12 cellular contexts compared by ENCODE assay signal in genomic region chr15:49242820-49243219, GRCh38.
DNase-seq lines count a peak whose midpoint lies in the region; ATAC-seq and TF ChIP-seq lines count a peak whose summit lies in the region.
"Had no signal": no experiment of that assay in that cellular context is flagged by ENCODE, and none has a peak within 500 bp of the region (broad histone marks: within the 10 kb centered on the region; RNA-seq: fewer than 3 reads in every experiment).

No MANE protein-coding gene starts in this region.

- TF ChIP-seq CTCF in right atrium auricular region (IDR thresholded peaks at IDR 0.05) (no peak), testis (IDR thresholded peaks at IDR 0.05) (no peak), PC-3 (conservative IDR thresholded peaks at IDR 0.05; ENCODE audit: low read depth, low read length) (no peak)

- no peaks in the 10 kb centered on the region for H4K20me1 ChIP-seq in PC-3 (ENCODE audit: low read length)

- H3K9ac ChIP-seq in adipocyte (ENCODE audit: low read length) = peak overlapping the region; percentile 66
- no peak overlapping the region for H3K9ac ChIP-seq in PC-3 (ENCODE audit: low read length)

- 46 to 71% methylated on average over 2 of the region's 2 CpGs for WGBS in testis, 2 donors

- H3K4me3 ChIP-seq in right atrium auricular region = no peak overlapping the region
- peak overlapping the region; percentile 20 for H3K4me3 ChIP-seq in adipocyte (ENCODE audit: low read length)
- H3K4me3 ChIP-seq in testis = no peak overlapping the region
- H3K4me3 ChIP-seq in PC-3 (ENCODE audit: low read length) = no peak overlapping the region
- H3K4me3 ChIP-seq: tibial artery had no signal

- H3K36me3 ChIP-seq in right atrium auricular region (no peaks in the 10 kb centered on the region), adipocyte (ENCODE audit: control insufficient read depth, insufficient read depth, low read length, severe bottlenecking) (peaks cover 6% of the 10 kb centered on the region), testis (ENCODE audit: low read depth, missing control alignments) (no peaks in the 10 kb centered on the region), PC-3 (ENCODE audit: low read depth, low read length) (no peaks in the 10 kb centered on the region; the same call in 1 of the 2 replicates)

- no peak overlapping the region for H3K27ac ChIP-seq in right atrium auricular region
- no peak overlapping the region for H3K27ac ChIP-seq in testis
- no peak overlapping the region for H3K27ac ChIP-seq in PC-3 (ENCODE audit: low read length)
- H3K27ac ChIP-seq: tibial artery had no signal

- ATAC-seq in Right ventricle myocardium superior (ENCODE audit: poor library complexity) = peak; percentile 34
- no peak for ATAC-seq in PC-3
- no peak for ATAC-seq in HG03469 (IDR thresholded peaks at IDR 0.05; ENCODE audit: unreplicated experiment)

- H3K4me1 ChIP-seq in right atrium auricular region (peaks cover 0 to 11% of the 10 kb centered on the region in 2 donors), adipocyte (ENCODE audit: control insufficient read depth, insufficient read depth, low read length) (peaks cover 58% of the 10 kb centered on the region), testis (no peaks in the 10 kb centered on the region), PC-3 (ENCODE audit: insufficient read depth, low read length) (no peaks in the 10 kb centered on the region)

- intact Hi-C loops in Right ventricle myocardium superior (cut with DNase I) (no loop called here), testis (cut with DNase I; ENCODE audit: low total_unique reads) (no loop called here), PC-3 (cut with micrococcal nuclease) (no loop called here)

- H3K9me2 ChIP-seq in PC-3 (replicated peaks; ENCODE audit: low read length) = no peaks in the 10 kb centered on the region

- no peak for TF ChIP-seq POLR2A in testis (IDR thresholded peaks at IDR 0.05)

- no peak overlapping the region for H2AFZ ChIP-seq in PC-3 (ENCODE audit: low read length)

- no TSS peak for BruUV-seq in PC-3 (replicated peaks; lab: Mats Ljungman, UMichigan)

- POLR2A ChIA-PET in PC-3 (lab: Charles Lee; ENCODE audit: unreplicated experiment) = no interaction called here

- H3K4me2 ChIP-seq in PC-3 (ENCODE audit: low read length) = no peak overlapping the region

- no peaks in the 10 kb centered on the region for H3K79me2 ChIP-seq in PC-3 (ENCODE audit: low read length)

- no peak for DNase-seq in Right ventricle myocardium superior
- no peak for DNase-seq in right atrium auricular region (ENCODE audit: low spot score)
- peak; percentile 66 for DNase-seq in adipocyte (ENCODE audit: low read depth)
- peak; percentile 5 for DNase-seq in globus pallidus (ENCODE audit: low spot score)
- DNase-seq in testis = peak; percentile 25
- DNase-seq in PC-3 = no peak
- DNase-seq in GM19238 (ENCODE audit: insufficient read length, low spot score) = no peak
- DNase-seq: activated CD4-positive, alpha-beta memory T cell treated with anti-CD3 and anti-CD28 coated beads, Interleukin-2, amount 10 ng/mL, durations not matched to agents 7 days and 5 days; activated naive CD4-positive, alpha-beta T cell treated with Interleukin-2 at 50 U/mL for 16 hours; NCI-H187; tibial artery had no signal

- H3K9me3 ChIP-seq in right atrium auricular region = no peaks in the 10 kb centered on the region
- H3K9me3 ChIP-seq in adipocyte (ENCODE audit: control insufficient read depth, low read length) = no peaks in the 10 kb centered on the region
- no peaks in the 10 kb centered on the region for H3K9me3 ChIP-seq in testis
- no peaks in the 10 kb centered on the region for H3K9me3 ChIP-seq in PC-3 (ENCODE audit: low read length)
- H3K9me3 ChIP-seq: tibial artery had no signal

- H3K27me3 ChIP-seq in right atrium auricular region = no peaks in the 10 kb centered on the region
- no peaks in the 10 kb centered on the region for H3K27me3 ChIP-seq in adipocyte (replicated peaks; ENCODE audit: control insufficient read depth, insufficient read depth, low read length)
- no peaks in the 10 kb centered on the region for H3K27me3 ChIP-seq in testis
- no peaks in the 10 kb centered on the region for H3K27me3 ChIP-seq in PC-3 (ENCODE audit: low read length)
- H3K27me3 ChIP-seq: tibial artery had no signal

- H3F3A ChIP-seq in PC-3 (ENCODE audit: low read length, unreplicated experiment) = no peaks in the 10 kb centered on the region

- CTCF ChIA-PET in PC-3 (lab: Charles Lee) = no interaction called here

Comparison
In these comparisons a context has a peak if more than half of its experiments do, and no peak if none do; other contexts are left out.
1. DNase-seq: peak in adipocyte (single experiment), globus pallidus (single experiment) and testis (single experiment); none in Right ventricle myocardium superior (single experiment), right atrium auricular region (single experiment), PC-3 (single experiment) and GM19238 (single experiment).